Comparison of ENCODE assay signal across 26 cellular contexts in the genomic region with DNA sequence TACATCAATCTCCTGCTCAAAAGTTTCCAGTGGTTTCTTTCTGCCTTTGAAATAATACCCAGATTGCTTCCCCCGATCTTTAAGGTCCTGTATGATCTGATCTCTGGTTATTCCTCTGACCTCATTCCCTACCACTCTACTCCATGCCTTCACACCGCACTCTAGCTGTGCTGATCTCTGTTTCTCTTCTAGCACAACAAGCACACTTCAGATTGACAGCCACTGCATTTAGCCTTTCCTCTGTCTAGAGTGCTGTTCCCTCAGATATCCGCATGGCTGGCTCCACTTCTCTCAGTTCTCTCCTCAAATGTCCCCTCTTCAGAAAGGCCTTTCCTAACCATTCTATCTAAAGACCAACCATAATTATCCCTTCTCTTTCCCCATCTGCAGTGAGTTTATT.
DNase-seq lines count a peak whose midpoint lies in the region; ATAC-seq, FAIRE-seq and TF ChIP-seq lines count a peak whose summit lies in the region.
"Had no signal": no experiment of that assay in that cellular context is flagged by ENCODE, and none has a peak within 500 bp of the region (broad histone marks: within the 10 kb centered on the region; RNA-seq: fewer than 3 reads in every experiment).

No MANE protein-coding gene starts in this region.

- no peak overlapping the region for H3K4me3 ChIP-seq in astrocyte (ENCODE audit: insufficient read depth, low read depth, low read length)
- H3K4me3 ChIP-seq: A549, BLaER1, GM12878 had no signal

- H3K4me2 ChIP-seq in astrocyte (ENCODE audit: low read length) = no peak overlapping the region
- H3K4me2 ChIP-seq: A549, BLaER1 had no signal

- H3K36me3 ChIP-seq in astrocyte (ENCODE audit: insufficient read depth, low read length) = no peaks in the 10 kb centered on the region
- H3K36me3 ChIP-seq: BE2C, BLaER1 had no signal

- ATAC-seq in left ventricle myocardium superior (peak; percentile 79), Right ventricle myocardium superior (ENCODE audit: poor library complexity) (no peak), HG03159 (IDR thresholded peaks at IDR 0.05; ENCODE audit: unreplicated experiment) (no peak)
- ATAC-seq: A549, GM12878 had no signal

- FAIRE-seq in astrocyte (lab: Jason Lieb, UNC) = peak; percentile 91
- FAIRE-seq: A549, GM12878, GM12892, GM18507 had no signal

- H3K36me3 Mint-ChIP-seq in astrocyte (ENCODE audit: low read depth, unreplicated experiment) = no peaks in the 10 kb centered on the region
- H3K36me3 Mint-ChIP-seq: CD14-positive monocyte; CD4-positive, alpha-beta memory T cell; CD4-positive, CD25-positive, alpha-beta regulatory T cell; CD8-positive, alpha-beta memory T cell had no signal

- intact Hi-C loops in left ventricle myocardium superior (cut with micrococcal nuclease) = no loop called here
- intact Hi-C loops in Right ventricle myocardium superior (cut with DNase I) = no loop called here

- H2AFZ ChIP-seq in astrocyte (ENCODE audit: low read depth, low read length) = no peak overlapping the region

- DNase-seq in left ventricle myocardium superior = no peak
- DNase-seq in Right ventricle myocardium superior = no peak
- no peak for DNase-seq in astrocyte (ENCODE audit: low read depth)
- no peak for DNase-seq in activated naive CD4-positive, alpha-beta T cell (lab: John Stamatoyannopoulos, UW)
- DNase-seq: ACHN; BE2C; C1 segment of cervical spinal cord; CD4-positive, alpha-beta memory T cell; CD4-positive, CD25-positive, alpha-beta regulatory T cell; CD8-positive, alpha-beta memory T cell; COR-L47; DMS 273 treated with DMSO at 0.1 percent for 48 hours; DMS153; DMS53; DMS79; DND-41; EL; GDM1 had no signal

- H4K20me1 ChIP-seq in astrocyte (ENCODE audit: insufficient read depth, low read length) = no peaks in the 10 kb centered on the region
- H4K20me1 ChIP-seq: BLaER1 had no signal

- H3K9me3 ChIP-seq in astrocyte (ENCODE audit: insufficient read depth, low read depth, low read length) = no peaks in the 10 kb centered on the region
- H3K9me3 ChIP-seq: A549, BE2C, BLaER1 had no signal

- H3K9me3 Mint-ChIP-seq in astrocyte (ENCODE audit: unreplicated experiment) = no peaks in the 10 kb centered on the region
- H3K9me3 Mint-ChIP-seq: CD14-positive monocyte; CD4-positive, CD25-positive, alpha-beta regulatory T cell; CD8-positive, alpha-beta memory T cell had no signal

- no peak overlapping the region for H3K4me3 Mint-ChIP-seq in astrocyte (ENCODE audit: unreplicated experiment)
- H3K4me3 Mint-ChIP-seq: CD14-positive monocyte; CD4-positive, alpha-beta memory T cell; CD4-positive, CD25-positive, alpha-beta regulatory T cell; CD8-positive, alpha-beta memory T cell had no signal

- no peaks in the 10 kb centered on the region for H3K27me3 ChIP-seq in astrocyte (ENCODE audit: insufficient read depth, low read length)
- H3K27me3 ChIP-seq: BE2C had no signal

- peaks cover 7% of the 10 kb centered on the region for H3K4me1 ChIP-seq in astrocyte (ENCODE audit: insufficient read depth, low read length)
- H3K4me1 ChIP-seq: A549, BE2C, BLaER1 had no signal

- no peak overlapping the region for H3K27ac Mint-ChIP-seq in astrocyte (ENCODE audit: unreplicated experiment)
- H3K27ac Mint-ChIP-seq: CD14-positive monocyte; CD4-positive, alpha-beta memory T cell; CD4-positive, CD25-positive, alpha-beta regulatory T cell; CD8-positive, alpha-beta memory T cell had no signal

- H3K27ac ChIP-seq in astrocyte (ENCODE audit: low read depth, low read length) = no peak overlapping the region
- H3K27ac ChIP-seq: 22Rv1, A549, BLaER1 had no signal

- H3K79me2 ChIP-seq in astrocyte (ENCODE audit: insufficient read depth, low read length) = no peaks in the 10 kb centered on the region

- no peaks in the 10 kb centered on the region for H3K27me3 Mint-ChIP-seq in astrocyte (ENCODE audit: low read depth, unreplicated experiment)
- H3K27me3 Mint-ChIP-seq: CD4-positive, alpha-beta memory T cell; CD4-positive, CD25-positive, alpha-beta regulatory T cell; CD8-positive, alpha-beta memory T cell had no signal

- H3K4me1 Mint-ChIP-seq in astrocyte (ENCODE audit: low read depth, unreplicated experiment) = no peaks in the 10 kb centered on the region
- H3K4me1 Mint-ChIP-seq: CD4-positive, alpha-beta memory T cell; CD4-positive, CD25-positive, alpha-beta regulatory T cell; CD8-positive, alpha-beta memory T cell had no signal

- H3K9ac ChIP-seq in astrocyte (ENCODE audit: low read length) = no peak overlapping the region
- H3K9ac ChIP-seq: BLaER1 had no signal

- no peak for TF ChIP-seq CTCF in astrocyte (IDR thresholded peaks at IDR 0.05; ENCODE audit: insufficient read depth, low read depth, low read length)
